In genomic region chr15:38714309-38715072, GRCh38 we compare ENCODE assay signal across 15 cellular contexts.
A peak's percentile ranks its signal among the peaks of the same experiment; 100 is the strongest.
DNase-seq lines count a peak whose midpoint lies in the region; ATAC-seq, FAIRE-seq and TF ChIP-seq lines count a peak whose summit lies in the region.
"Had no signal": no experiment of that assay in that cellular context is flagged by ENCODE, and none has a peak within 500 bp of the region (broad histone marks: within the 10 kb centered on the region; RNA-seq: fewer than 3 reads in every experiment).

No MANE protein-coding gene starts in this region.

- no peaks in the 10 kb centered on the region for H3K36me3 ChIP-seq in brain microvascular endothelial cell (replicated peaks)
- H3K36me3 ChIP-seq: suprapubic skin had no signal

- no peak overlapping the region for H3K4me3 ChIP-seq in brain microvascular endothelial cell (ENCODE audit: low read depth, low read length)
- H3K4me3 ChIP-seq: suprapubic skin had no signal

- DNase-seq in HT1080 (ENCODE audit: low read depth) = peak; percentile 87
- DNase-seq in brain microvascular endothelial cell = peak; percentile 92
- peak; percentile 59 for DNase-seq in iris pigment epithelial cell (ENCODE audit: low read depth)
- DNase-seq in urothelium cell line (ENCODE audit: low spot score) = peak; percentile 78
- DNase-seq in GM20000 (ENCODE audit: low spot score) = no peak
- DNase-seq in NCI-H2107 (lab: John Stamatoyannopoulos, UW) = no peak
- DNase-seq: activated CD4-positive, alpha-beta T cell treated with anti-CD3 and anti-CD28 coated beads for 4 hours; activated naive CD4-positive, alpha-beta T cell treated with Interleukin-2 at 50 U/mL for 16 hours; effector memory CD4-positive, alpha-beta T cell; KG1; NCI-H446; SIG-M5 had no signal

- TF ChIP-seq CTCF in brain microvascular endothelial cell (IDR thresholded peaks at IDR 0.05; ENCODE audit: low read depth, low read length, missing control alignments) (no peak), GM20000 (IDR thresholded peaks at IDR 0.05; ENCODE audit: extremely low read depth, missing control alignments) (no peak)

- peak overlapping the region; percentile 94 for H3K27ac ChIP-seq in brain microvascular endothelial cell
- H3K27ac ChIP-seq: suprapubic skin had no signal

- no peaks in the 10 kb centered on the region for H3K27me3 ChIP-seq in brain microvascular endothelial cell (replicated peaks)
- H3K27me3 ChIP-seq: suprapubic skin had no signal

- no peak for ATAC-seq in HG03571 (IDR thresholded peaks at IDR 0.05; ENCODE audit: unreplicated experiment)

- in situ Hi-C loops in brain microvascular endothelial cell (cut with HindIII; ENCODE audit: low pct_ligation_motif_present, low sequenced_read_pairs) = no loop called here

- no peak for FAIRE-seq in urothelium cell line (lab: Jason Lieb, UNC)
- FAIRE-seq: H1 had no signal

Comparison
In these comparisons a context has a peak if more than half of its experiments do, and no peak if none do; other contexts are left out.
1. DNase-seq: peak in HT1080 (single experiment), brain microvascular endothelial cell (single experiment), iris pigment epithelial cell (single experiment) and urothelium cell line (single experiment); none in GM20000 (single experiment) and NCI-H2107 (single experiment).